Comparison of ENCODE assay signal across 8 cellular contexts in genomic region chr7:90403174-90404113, GRCh38. TPM values are rescaled to one million over a fixed set of nuclear protein-coding genes. Genes with fewer than 3 reads are reported as not detected.
DNase-seq lines count a peak whose midpoint lies in the region; ATAC-seq, FAIRE-seq and TF ChIP-seq lines count a peak whose summit lies in the region.

Gene CLDN12 (plus strand): TSS chr7:90403461. CDS start chr7:90412677, 9,216 bp downstream.

- DNase-seq in NCI-H1694 treated with DMSO at 0.1 percent for 48 hours (lab: John Stamatoyannopoulos, UW) (peak; percentile 95), astrocyte (ENCODE audit: low read depth) (peak; percentile 99), hepatic stellate cell (ENCODE audit: low spot score) (peak; percentile 84), vagina (ENCODE audit: extremely low spot score in 2 of 2) (peak in 1 of 2 donors; percentile 96)
- DNase-seq in T-helper 2 cell treated with Interferon-gamma antibody and Interleukin-4, amounts not matched to agents 5 μg/mL and 100 μg/mL, for 36 hours (ENCODE audit: low spot score) = peak; percentile 84

- H3K4me3 ChIP-seq in astrocyte (ENCODE audit: insufficient read depth, low read depth, low read length) = peak within 1 kb of the TSS; percentile 93
- H3K4me3 ChIP-seq in rectal smooth muscle tissue (ENCODE audit: low read length) = peak within 1 kb of the TSS; percentile 91
- H3K4me3 ChIP-seq in vagina = peak within 1 kb of the TSS; percentile 62 to 83

- ATAC-seq in GM18502 (IDR thresholded peaks at IDR 0.05; ENCODE audit: poor library complexity, unreplicated experiment) = peak; percentile 97
- peak; percentile 99 for ATAC-seq in HG02938 (IDR thresholded peaks at IDR 0.05; ENCODE audit: unreplicated experiment)

- H3K4me3 Mint-ChIP-seq in T-helper 2 cell treated with Interferon-gamma antibody and Interleukin-4, amounts not matched to agents 5 μg/mL and 100 μg/mL, for 36 hours = peak within 1 kb of the TSS; percentile 83
- peak within 1 kb of the TSS; percentile 99 for H3K4me3 Mint-ChIP-seq in astrocyte (ENCODE audit: unreplicated experiment)

- H3K27me3 ChIP-seq in astrocyte (ENCODE audit: insufficient read depth, low read length) (no peaks in the 10 kb centered on the region), rectal smooth muscle tissue (ENCODE audit: control insufficient read depth, insufficient read depth, low read length) (no peaks in the 10 kb centered on the region), vagina (no peaks in the 10 kb centered on the region)

- H4K20me1 ChIP-seq in astrocyte (ENCODE audit: insufficient read depth, low read length) = peaks cover 10% of the 10 kb centered on the region

- peak within 1 kb of the TSS; percentile 94 for H3K4me2 ChIP-seq in astrocyte (ENCODE audit: low read length)

- TF ChIP-seq CTCF in astrocyte (IDR thresholded peaks at IDR 0.05; ENCODE audit: insufficient read depth, low read depth, low read length) (no peak), vagina (IDR thresholded peaks at IDR 0.05) (no peak)

- intact Hi-C loops in vagina (cut with DNase I) = loop anchor here (5.0 kb wide), 1 partner anchor 56 kb away; the partner anchor contains the start of gene GTPBP10

- peaks cover 4% of the 10 kb centered on the region for H3K9me3 Mint-ChIP-seq in T-helper 2 cell treated with Interferon-gamma antibody and Interleukin-4, amounts not matched to agents 5 μg/mL and 100 μg/mL, for 36 hours
- H3K9me3 Mint-ChIP-seq in astrocyte (ENCODE audit: unreplicated experiment) = peaks cover 1% of the 10 kb centered on the region

- peak; percentile 87 for FAIRE-seq in astrocyte (lab: Jason Lieb, UNC)

- peaks cover 15% of the 10 kb centered on the region for H3K27me3 Mint-ChIP-seq in T-helper 2 cell treated with Interferon-gamma antibody and Interleukin-4, amounts not matched to agents 5 μg/mL and 100 μg/mL, for 36 hours (ENCODE audit: low read depth)
- H3K27me3 Mint-ChIP-seq in astrocyte (ENCODE audit: low read depth, unreplicated experiment) = peaks cover 4% of the 10 kb centered on the region

- H3K79me2 ChIP-seq in astrocyte (ENCODE audit: insufficient read depth, low read length) = peaks cover 25% of the 10 kb centered on the region

- peaks cover 11% of the 10 kb centered on the region for H3K4me1 Mint-ChIP-seq in T-helper 2 cell treated with Interferon-gamma antibody and Interleukin-4, amounts not matched to agents 5 μg/mL and 100 μg/mL, for 36 hours (ENCODE audit: low read depth)
- peaks cover 2% of the 10 kb centered on the region for H3K4me1 Mint-ChIP-seq in astrocyte (ENCODE audit: low read depth, unreplicated experiment)

- peaks cover 3% of the 10 kb centered on the region for H3K4me1 ChIP-seq in astrocyte (ENCODE audit: insufficient read depth, low read length)
- H3K4me1 ChIP-seq in rectal smooth muscle tissue (ENCODE audit: control insufficient read depth, insufficient read depth, low read length) = peaks cover 3% of the 10 kb centered on the region
- peaks cover 13% of the 10 kb centered on the region for H3K4me1 ChIP-seq in vagina

- H2AFZ ChIP-seq in astrocyte (ENCODE audit: low read depth, low read length) = peak within 1 kb of the TSS; percentile 90

- H3K9me3 ChIP-seq in astrocyte (ENCODE audit: insufficient read depth, low read depth, low read length) (no peaks in the 10 kb centered on the region), vagina (no peaks in the 10 kb centered on the region)

- H3K27ac ChIP-seq in astrocyte (ENCODE audit: low read depth, low read length) (peak within 1 kb of the TSS; percentile 99), rectal smooth muscle tissue (ENCODE audit: low read depth, low read length) (peak within 1 kb of the TSS; percentile 95), vagina (peak within 1 kb of the TSS; percentile 90)

- peaks cover 12% of the 10 kb centered on the region for H3K36me3 ChIP-seq in astrocyte (ENCODE audit: insufficient read depth, low read length)
- peaks cover 10% of the 10 kb centered on the region for H3K36me3 ChIP-seq in rectal smooth muscle tissue (ENCODE audit: control insufficient read depth, insufficient read depth, low read length)
- H3K36me3 ChIP-seq in vagina = peaks cover 0 to 17% of the 10 kb centered on the region in 2 donors

- TF ChIP-seq POLR2A in vagina (IDR thresholded peaks at IDR 0.05) = no peak

- H3K27ac Mint-ChIP-seq in T-helper 2 cell treated with Interferon-gamma antibody and Interleukin-4, amounts not matched to agents 5 μg/mL and 100 μg/mL, for 36 hours = peak within 1 kb of the TSS; percentile 76
- peak within 1 kb of the TSS; percentile 100 for H3K27ac Mint-ChIP-seq in astrocyte (ENCODE audit: unreplicated experiment)

- no peaks in the 10 kb centered on the region for H3K36me3 Mint-ChIP-seq in T-helper 2 cell treated with Interferon-gamma antibody and Interleukin-4, amounts not matched to agents 5 μg/mL and 100 μg/mL, for 36 hours (ENCODE audit: low read depth)
- H3K36me3 Mint-ChIP-seq in astrocyte (ENCODE audit: low read depth, unreplicated experiment) = peaks cover 4% of the 10 kb centered on the region

- H3K9ac ChIP-seq in astrocyte (ENCODE audit: low read length) = peak within 1 kb of the TSS; percentile 97
- peak within 1 kb of the TSS; percentile 79 for H3K9ac ChIP-seq in rectal smooth muscle tissue (ENCODE audit: low read length)

RNA-seq across cellular contexts. Expression of gene CLDN12, which starts in this region (rescaled TPM):
- total RNA-seq in astrocyte (37.9 and 42.8 TPM in 2 replicates), vagina (21.4 TPM)
